Comparison of ENCODE assay signal across 7 cellular contexts in the genomic region with DNA sequence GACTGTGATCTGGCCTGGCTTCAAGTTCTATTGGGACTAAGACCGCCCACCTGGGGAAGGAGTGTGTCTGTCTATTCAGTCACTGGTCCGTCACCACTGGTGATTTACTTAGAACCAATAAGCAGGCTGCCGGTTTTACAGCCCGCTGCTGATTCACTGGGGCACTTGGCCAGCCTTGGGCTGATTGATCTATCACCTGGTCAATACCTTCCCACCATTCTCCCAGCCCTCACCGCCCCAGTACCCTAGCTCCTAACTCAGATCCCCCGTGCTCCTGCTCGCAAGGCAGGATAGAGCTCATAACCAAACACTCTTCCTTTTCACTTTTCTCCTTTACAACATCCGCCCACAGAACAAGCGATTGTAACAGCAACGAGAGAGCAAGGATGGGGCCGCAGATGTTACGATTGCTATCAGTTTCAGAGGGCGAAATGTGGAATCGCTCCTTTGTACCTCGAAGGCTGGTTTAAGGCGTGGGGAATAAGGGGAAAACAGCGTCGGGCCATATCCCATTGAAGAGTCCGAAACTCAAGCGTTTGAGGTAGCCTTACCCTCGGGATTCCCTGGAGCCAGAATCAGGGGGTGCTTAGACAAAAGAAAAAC. TPM values are rescaled to one million over a fixed set of nuclear protein-coding genes. Genes with fewer than 3 reads are reported as not detected.
DNase-seq lines count a peak whose midpoint lies in the region; ATAC-seq, FAIRE-seq and TF ChIP-seq lines count a peak whose summit lies in the region.

No MANE protein-coding gene starts in this region.

- H3K36me3 ChIP-seq in GM12878 (ENCODE audit: control insufficient read depth in 2 of 2, insufficient read depth in 2 of 2, low read length in 1 of 2) (peaks cover 4 to 12% of the 10 kb centered on the region in 2 experiments), iPS-15b (ENCODE audit: control insufficient read depth, insufficient read depth, low read length) (peaks cover 18% of the 10 kb centered on the region), skeletal muscle satellite cell (ENCODE audit: insufficient read depth, low read length) (peaks cover 26% of the 10 kb centered on the region)

- H3K9ac ChIP-seq in GM12878 (ENCODE audit: control insufficient read depth, insufficient read depth, low read length) (peak overlapping the region; percentile 85), iPS-15b (ENCODE audit: low read depth, low read length) (peak overlapping the region; percentile 77), skeletal muscle satellite cell (ENCODE audit: low read depth, low read length) (peak overlapping the region; percentile 87)

- peak overlapping the region; percentile 88 for H3K27ac ChIP-seq in GM12878 (ENCODE audit: control insufficient read depth, insufficient read depth)

- peak; percentile 86 for ATAC-seq in HG02938 (IDR thresholded peaks at IDR 0.05; ENCODE audit: unreplicated experiment)
- peak; percentile 97 for ATAC-seq in GM12878

- intact Hi-C loops in GM12878 (cut with micrococcal nuclease; ENCODE audit: unreplicated experiment): loop anchor here (2.0 kb wide), 1 partner anchor 14 kb away; no protein-coding TSS in a partner anchor

- no peak for TF ChIP-seq EP300 in GM12878 (IDR thresholded peaks at IDR 0.05; ENCODE audit: borderline replicate concordance in 1 of 2, control insufficient read depth in 1 of 2, low read depth in 2 of 2, low read length in 2 of 2)

- no peak for TF ChIP-seq RAD21 in GM12878 (IDR thresholded peaks at IDR 0.05; ENCODE audit: insufficient read depth, low read depth, low read length)

- H3K4me1 ChIP-seq in GM12878 (ENCODE audit: control insufficient read depth, insufficient read depth, low read length) (no peaks in the 10 kb centered on the region), iPS-15b (ENCODE audit: control insufficient read depth, insufficient read depth, low read length) (peaks cover 4% of the 10 kb centered on the region), skeletal muscle satellite cell (ENCODE audit: control insufficient read depth, insufficient read depth, low read length) (peaks cover 15% of the 10 kb centered on the region)

- SMC1A ChIA-PET in GM12878 (lab: Charles Lee; ENCODE audit: uncharacterized antibody, unreplicated experiment): interaction anchor here (1.0 to 5.0 kb wide), 11 partner anchors 9 to 335 kb away, joined by 3 to 41 read pairs (median 9); a partner anchor contains a TSS

- in situ Hi-C loops in GM12878 (cut with MboI): no loop called here

- H4K20me1 ChIP-seq in GM12878 (ENCODE audit: control insufficient read depth, insufficient read depth): no peaks in the 10 kb centered on the region

- POLR2A ChIA-PET in GM12878 (lab: Charles Lee): interaction anchor here (1.0 to 7.9 kb wide), 15 partner anchors 9 to 207 kb away, joined by 3 to 71 read pairs (median 5); a partner anchor contains a TSS

- TF ChIP-seq CTCF in GM12878 (IDR thresholded peaks at IDR 0.05 in 2 of 3, conservative IDR thresholded peaks at IDR 0.05 in 1 of 3; ENCODE audit: control insufficient read depth in 2 of 3, extremely low read depth in 1 of 3, insufficient read depth in 1 of 3, low read depth in 3 of 3, low read length in 3 of 3): no peak

- H3K27me3 ChIP-seq in GM12878 (replicated peaks in 1 of 2; ENCODE audit: control insufficient read depth in 2 of 2, insufficient read depth in 2 of 2, low read length in 1 of 2) (no peaks in the 10 kb centered on the region), iPS-15b (ENCODE audit: control insufficient read depth, insufficient read depth, low read length) (peaks cover 9% of the 10 kb centered on the region), skeletal muscle satellite cell (ENCODE audit: control insufficient read depth, insufficient read depth, low read length) (no peaks in the 10 kb centered on the region)

- H3K4me2 ChIP-seq in GM12878 (ENCODE audit: control insufficient read depth, insufficient read depth): peak overlapping the region; percentile 63
- peak overlapping the region; percentile 91 for H3K4me2 ChIP-seq in skeletal muscle satellite cell (ENCODE audit: low read length)

- H3K4me3 ChIP-seq in GM12878 (peak overlapping the region; percentile 97), iPS-15b (ENCODE audit: low read depth, low read length) (peak overlapping the region; percentile 96), skeletal muscle satellite cell (ENCODE audit: low read length) (peak overlapping the region; percentile 78)

- no peaks in the 10 kb centered on the region for H3K9me3 ChIP-seq in GM12878 (replicated peaks; ENCODE audit: control insufficient read depth, insufficient read depth, low read length)
- H3K9me3 ChIP-seq in iPS-15b (ENCODE audit: control insufficient read depth, insufficient read depth, low read length): no peaks in the 10 kb centered on the region
- H3K9me3 ChIP-seq in skeletal muscle satellite cell (replicated peaks; ENCODE audit: low read length): no peaks in the 10 kb centered on the region

- peak; percentile 95 for FAIRE-seq in GM18507 (lab: Jason Lieb, UNC)
- peak; percentile 78 for FAIRE-seq in GM12878 (lab: Jason Lieb, UNC)

- H3K79me2 ChIP-seq in GM12878 (ENCODE audit: control insufficient read depth, insufficient read depth, low read length): peaks cover 22% of the 10 kb centered on the region

- TF ChIP-seq POLR2A in GM12878 (IDR thresholded peaks at IDR 0.05; ENCODE audit: low read depth, low read length): peak; percentile 56; the same call in 1 of the 2 replicates

- peak overlapping the region; percentile 88 for H2AFZ ChIP-seq in GM12878 (ENCODE audit: control insufficient read depth, low read depth, low read length)

- CTCF ChIA-PET in GM12878 (lab: Yijun Ruan, JAX): interaction anchor here (0.6 to 6.3 kb wide), 14 partner anchors 9 to 1093 kb away, joined by 4 to 72 read pairs (median 6); a partner anchor contains a TSS

- DNase-seq in GM18507 (ENCODE audit: extremely low spot score, insufficient read length, low read depth) (peak; percentile 83), NCI-H1694 treated with DMSO at 0.1 percent for 48 hours (lab: John Stamatoyannopoulos, UW) (peak; percentile 71), T-helper 9 cell (peak; percentile 45), GM12878 (ENCODE audit: low read depth, low spot score) (peak; percentile 76)

- BruUV-seq in GM12878 (replicated peaks; lab: Mats Ljungman, UMichigan): TSS peak; percentile 96

- RAD21 ChIA-PET in GM12878 (lab: Charles Lee; ENCODE audit: unreplicated experiment): interaction anchor here (0.9 to 5.3 kb wide), 7 partner anchors 9 to 109 kb away, joined by 3 to 56 read pairs (median 6); no protein-coding TSS in a partner anchor

- WGBS in GM12878 (ENCODE audit: insufficient coverage, insufficient replicate concordance, low lambda C conversion rate, missing lambda C conversion rate): 1% methylated on average over 21 of the region's 21 CpGs

RNA-seq across cellular contexts. Expression of a gene that starts 0.7 kb away (rescaled TPM):
- total RNA-seq in GM12878 (2013; cell fraction: nucleolus; rRNA removed): 113 and 121 TPM in 2 replicates
- 69.6 and 84.5 TPM in 2 replicates for total RNA-seq in GM12878 (2014; rRNA removed)
- total RNA-seq in GM12878 (2014; rRNA removed; fragmentation: Illumina TruSeq; extraction: Trizol): 81.0 and 85.0 TPM in 2 replicates
- 49.7 and 60.2 TPM in 2 replicates for total RNA-seq in GM12878 (2021)
- polyA plus RNA-seq in GM12878 (2011; ENCODE audit: low read depth): 28.1 TPM
- polyA plus RNA-seq in GM12878 (2011; rRNA removed): 161 and 166 TPM in 2 replicates
- 103 and 106 TPM in 2 replicates for polyA plus RNA-seq in GM12878 (2011; cell fraction: cytosol; rRNA removed)
- 99.0 and 128 TPM in 2 replicates for polyA plus RNA-seq in GM12878 (2011; cell fraction: nucleus; rRNA removed)
- polyA plus RNA-seq in GM12878 (2012): 38.7 and 43.7 TPM in 2 replicates
- polyA plus RNA-seq in GM12878 (2014; fragmentation: Illumina TruSeq; extraction: Trizol): 78.3 and 96.2 TPM in 2 replicates
- 10 to 100 TPM; 76.2 to 88.7 TPM for polyA plus RNA-seq in GM12878 (2014; fragmentation: Nextera tagmentation; extraction: Ambion mirVana)
- polyA plus RNA-seq in GM12878 (2014; rRNA removed): 66.9 and 83.4 TPM in 2 replicates
- 10 to 100 TPM; 55.6 to 56.1 TPM for polyA plus RNA-seq in GM12878 (2016; fragmentation: Nextera tagmentation; extraction: Ambion mirVana)
- polyA minus RNA-seq in GM12878 (2011; rRNA and poly(A)+ RNA removed): 133 and 164 TPM in 2 replicates
- 49.3 and 50.5 TPM in 2 replicates for polyA minus RNA-seq in GM12878 (2011; cell fraction: cytosol; rRNA and poly(A)+ RNA removed)
- 43.9 and 56.9 TPM in 2 replicates for polyA minus RNA-seq in GM12878 (2011; cell fraction: nucleus; rRNA and poly(A)+ RNA removed)
- total RNA-seq in skeletal muscle satellite cell (2012; rRNA removed): 99.2 and 115 TPM in 2 replicates

RNA-seq across cellular contexts. Expression of a gene that starts 6.8 kb away (rescaled TPM):
- total RNA-seq in GM12878 (2013; cell fraction: nucleolus; rRNA removed): not detected in 2 replicates
- not detected in 2 replicates for total RNA-seq in GM12878 (2014; rRNA removed)
- not detected in 2 replicates for total RNA-seq in GM12878 (2014; rRNA removed; fragmentation: Illumina TruSeq; extraction: Trizol)
- not detected in 2 replicates for total RNA-seq in GM12878 (2021)
- not detected for polyA plus RNA-seq in GM12878 (2011; ENCODE audit: low read depth)
- polyA plus RNA-seq in GM12878 (2011; rRNA removed): not detected in 2 replicates
- not detected in 2 replicates for polyA plus RNA-seq in GM12878 (2011; cell fraction: cytosol; rRNA removed)
- not detected in 2 replicates for polyA plus RNA-seq in GM12878 (2011; cell fraction: nucleus; rRNA removed)
- 0.07 and 0.50 TPM in 2 replicates for polyA plus RNA-seq in GM12878 (2012)
- polyA plus RNA-seq in GM12878 (2014; fragmentation: Illumina TruSeq; extraction: Trizol): not detected in 2 replicates
- not detected for polyA plus RNA-seq in GM12878 (2014; fragmentation: Nextera tagmentation; extraction: Ambion mirVana)
- not detected in 2 replicates for polyA plus RNA-seq in GM12878 (2014; rRNA removed)
- polyA plus RNA-seq in GM12878 (2016; fragmentation: Nextera tagmentation; extraction: Ambion mirVana): not detected
- polyA minus RNA-seq in GM12878 (2011; rRNA and poly(A)+ RNA removed): not detected in 2 replicates
- not detected in 2 replicates for polyA minus RNA-seq in GM12878 (2011; cell fraction: cytosol; rRNA and poly(A)+ RNA removed)
- polyA minus RNA-seq in GM12878 (2011; cell fraction: nucleus; rRNA and poly(A)+ RNA removed): not detected in 2 replicates
- total RNA-seq in skeletal muscle satellite cell (2012; rRNA removed): not detected in 2 replicates

RNA-seq across cellular contexts. Expression of a gene that starts 20.5 kb away (rescaled TPM):
- total RNA-seq in GM12878 (2013; cell fraction: nucleolus; rRNA removed): 37.1 and 40.8 TPM in 2 replicates
- 28.2 and 32.0 TPM in 2 replicates for total RNA-seq in GM12878 (2014; rRNA removed)
- 46.7 and 49.8 TPM in 2 replicates for total RNA-seq in GM12878 (2014; rRNA removed; fragmentation: Illumina TruSeq; extraction: Trizol)
- total RNA-seq in GM12878 (2021): 65.5 and 68.1 TPM in 2 replicates
- 44.8 TPM for polyA plus RNA-seq in GM12878 (2011; ENCODE audit: low read depth)
- polyA plus RNA-seq in GM12878 (2011; rRNA removed): 89.6 and 108 TPM in 2 replicates
- 31.8 and 39.7 TPM in 2 replicates for polyA plus RNA-seq in GM12878 (2011; cell fraction: cytosol; rRNA removed)
- 22.5 and 33.3 TPM in 2 replicates for polyA plus RNA-seq in GM12878 (2011; cell fraction: nucleus; rRNA removed)
- 52.2 and 56.4 TPM in 2 replicates for polyA plus RNA-seq in GM12878 (2012)
- polyA plus RNA-seq in GM12878 (2014; fragmentation: Illumina TruSeq; extraction: Trizol): 51.2 and 55.0 TPM in 2 replicates
- polyA plus RNA-seq in GM12878 (2014; fragmentation: Nextera tagmentation; extraction: Ambion mirVana): 10 to 100 TPM; 15.0 to 43.8 TPM
- polyA plus RNA-seq in GM12878 (2014; rRNA removed): 34.8 and 44.9 TPM in 2 replicates
- polyA plus RNA-seq in GM12878 (2016; fragmentation: Nextera tagmentation; extraction: Ambion mirVana): 100 to 1,000 TPM in 1 of 2 experiments, 10 to 100 TPM in 1; 93.0 to 117 TPM
- 39.6 and 47.1 TPM in 2 replicates for polyA minus RNA-seq in GM12878 (2011; rRNA and poly(A)+ RNA removed)
- polyA minus RNA-seq in GM12878 (2011; cell fraction: cytosol; rRNA and poly(A)+ RNA removed): 15.6 and 18.0 TPM in 2 replicates
- 17.3 and 25.0 TPM in 2 replicates for polyA minus RNA-seq in GM12878 (2011; cell fraction: nucleus; rRNA and poly(A)+ RNA removed)
- total RNA-seq in skeletal muscle satellite cell (2012; rRNA removed): 36.0 and 44.3 TPM in 2 replicates

Comparison
In these comparisons a context has a peak if more than half of its experiments do, and no peak if none do; other contexts are left out.
1. Peak in every context shown above with its lines: DNase-seq, ATAC-seq, H3K4me3 ChIP-seq and H3K27ac ChIP-seq.